Comparison of ENCODE assay signal across 8 cellular contexts in the genomic region with DNA sequence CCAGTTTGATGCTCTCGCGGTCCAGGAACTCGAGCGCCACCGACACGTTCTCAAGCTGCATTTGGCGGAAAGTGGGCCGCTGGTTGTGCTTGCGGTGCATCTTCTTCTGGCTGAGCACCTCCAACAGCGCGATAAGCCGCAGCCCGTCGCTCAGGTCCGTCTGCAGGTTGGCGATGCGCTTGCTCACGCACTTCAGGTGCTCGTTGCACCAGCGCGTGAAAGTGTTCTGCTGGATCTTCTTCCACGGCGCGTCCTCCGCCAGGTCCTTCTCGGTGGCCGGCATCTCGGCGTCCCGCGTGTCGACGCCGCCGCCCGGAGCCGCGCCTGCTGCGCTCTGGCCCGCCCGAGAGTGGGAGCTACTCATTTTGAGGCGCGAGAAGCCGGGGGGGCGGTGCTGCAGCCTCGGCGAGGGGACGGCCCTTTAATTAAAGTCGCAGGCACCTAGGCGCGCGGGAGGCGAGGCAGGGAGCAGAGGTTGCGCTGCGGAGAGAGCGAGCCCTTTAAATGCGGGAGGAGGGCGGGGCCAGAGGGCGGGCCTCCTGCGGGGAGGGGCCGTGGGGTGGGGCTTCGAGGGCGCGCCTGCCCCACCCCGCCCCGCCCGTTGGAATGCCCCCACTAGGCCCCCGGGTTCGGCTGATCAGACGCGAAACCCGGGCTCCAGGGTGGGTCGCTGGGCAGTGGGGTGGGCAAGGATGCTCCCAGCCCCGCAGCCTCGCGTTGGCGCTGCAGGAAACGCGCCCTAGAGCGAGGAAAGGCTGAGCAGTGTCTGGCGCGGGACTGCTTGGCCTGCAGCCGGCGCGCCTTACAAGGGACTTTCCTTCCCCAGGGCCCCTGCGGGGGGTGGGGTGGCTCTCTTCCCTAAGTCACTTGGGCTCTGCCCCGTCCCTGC. TPM values are rescaled to one million over a fixed set of nuclear protein-coding genes. Genes with fewer than 3 reads are reported as not detected.
DNase-seq lines count a peak whose midpoint lies in the region; ATAC-seq, FAIRE-seq and TF ChIP-seq lines count a peak whose summit lies in the region.

No MANE protein-coding gene starts in this region.

- H3K9ac ChIP-seq in astrocyte (ENCODE audit: low read length), result peak overlapping the region; percentile 93

- peaks cover 84% of the 10 kb centered on the region for H3K79me2 ChIP-seq in astrocyte (ENCODE audit: insufficient read depth, low read length)

- H3K36me3 ChIP-seq in astrocyte (ENCODE audit: insufficient read depth, low read length), result peaks cover 11% of the 10 kb centered on the region

- FAIRE-seq in astrocyte (lab: Jason Lieb, UNC), result no peak

- H3K9me3 Mint-ChIP-seq in astrocyte (ENCODE audit: unreplicated experiment), result no peaks in the 10 kb centered on the region

- no peaks in the 10 kb centered on the region for H3K27me3 Mint-ChIP-seq in astrocyte (ENCODE audit: low read depth, unreplicated experiment)

- H3K36me3 Mint-ChIP-seq in astrocyte (ENCODE audit: low read depth, unreplicated experiment), result peaks cover 6% of the 10 kb centered on the region

- no peak overlapping the region for H2AFZ ChIP-seq in astrocyte (ENCODE audit: low read depth, low read length)

- H3K4me3 ChIP-seq in GM12875 (ENCODE audit: low read depth, low read length) (peak overlapping the region; percentile 83), astrocyte (ENCODE audit: insufficient read depth, low read depth, low read length) (peak overlapping the region; percentile 99), retinal pigment epithelial cell (ENCODE audit: low read length) (peak overlapping the region; percentile 84)

- peak overlapping the region; percentile 82 for H3K27ac ChIP-seq in astrocyte (ENCODE audit: low read depth, low read length)

- H3K9me3 ChIP-seq in astrocyte (ENCODE audit: insufficient read depth, low read depth, low read length), result no peaks in the 10 kb centered on the region

- peaks cover 48% of the 10 kb centered on the region for H4K20me1 ChIP-seq in astrocyte (ENCODE audit: insufficient read depth, low read length)

- H3K27ac Mint-ChIP-seq in astrocyte (ENCODE audit: unreplicated experiment), result no peak overlapping the region

- peak overlapping the region; percentile 98 for H3K4me2 ChIP-seq in astrocyte (ENCODE audit: low read length)

- ATAC-seq in HG02870 (IDR thresholded peaks at IDR 0.05; ENCODE audit: unreplicated experiment), result peak; percentile 46

- TF ChIP-seq CTCF in GM12875 (IDR thresholded peaks at IDR 0.05; ENCODE audit: borderline replicate concordance, insufficient read depth, low read depth, low read length), result no peak
- no peak for TF ChIP-seq CTCF in astrocyte (IDR thresholded peaks at IDR 0.05; ENCODE audit: insufficient read depth, low read depth, low read length)
- TF ChIP-seq CTCF in retinal pigment epithelial cell (conservative IDR thresholded peaks at IDR 0.05; ENCODE audit: low read depth, low read length), result no peak

- no peaks in the 10 kb centered on the region for H3K4me1 Mint-ChIP-seq in astrocyte (ENCODE audit: low read depth, unreplicated experiment)

- H3K27me3 ChIP-seq in astrocyte (ENCODE audit: insufficient read depth, low read length), result no peaks in the 10 kb centered on the region

- peak; percentile 80 for DNase-seq in NCI-H1694 (lab: John Stamatoyannopoulos, UW)
- DNase-seq in T-helper 2 cell, result peak; percentile 76 to 96 (median 88)
- DNase-seq in astrocyte (ENCODE audit: low read depth), result peak; percentile 75
- DNase-seq in hippocampal formation (lab: John Stamatoyannopoulos, UW), result peak; percentile 80 to 90
- DNase-seq in retinal pigment epithelial cell (ENCODE audit: low read depth), result peak; percentile 59
- no peak for DNase-seq in 8988T

- H3K4me3 Mint-ChIP-seq in astrocyte (ENCODE audit: unreplicated experiment), result peak overlapping the region; percentile 83

- H3K4me1 ChIP-seq in astrocyte (ENCODE audit: insufficient read depth, low read length), result peaks cover 25% of the 10 kb centered on the region

RNA-seq across cellular contexts. Expression of a gene that starts 3.3 kb away (rescaled TPM):
- 2,809 and 2,978 TPM in 2 replicates for total RNA-seq in astrocyte

RNA-seq across cellular contexts. Expression of a gene that starts 8.0 kb away (rescaled TPM):
- 75.6 and 75.7 TPM in 2 replicates for total RNA-seq in astrocyte

RNA-seq across cellular contexts. Expression of a gene that starts 27.1 kb away (rescaled TPM):
- total RNA-seq in astrocyte, result 1,848 and 1,967 TPM in 2 replicates

RNA-seq across cellular contexts. Expression of a gene that starts 37.9 kb away (rescaled TPM):
- 35.1 and 39.1 TPM in 2 replicates for total RNA-seq in astrocyte

RNA-seq across cellular contexts. Expression of a gene that starts 40.2 kb away (rescaled TPM):
- 16.6 and 20.7 TPM in 2 replicates for total RNA-seq in astrocyte
